ENCODE assay signal across 1 cellular context in the genomic region with DNA sequence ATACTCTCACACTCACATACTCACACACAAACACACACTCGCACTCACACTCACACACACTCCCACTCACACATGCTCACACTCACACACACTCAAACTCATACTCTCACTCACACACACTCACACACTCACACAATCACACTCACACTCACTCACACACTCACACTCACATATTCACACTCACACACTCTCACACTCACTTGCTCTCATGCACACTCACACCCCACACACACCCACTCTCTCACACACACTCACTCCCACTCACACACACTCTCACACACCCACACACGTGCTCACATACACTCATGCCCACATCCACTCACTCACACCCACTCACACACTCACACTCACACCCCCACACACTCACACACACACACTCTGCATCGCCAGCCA.
TF ChIP-seq lines count a peak whose summit lies in the region.

No MANE protein-coding gene starts in this region.

TF ChIP-seq in H1, 55 proteins besides CTCF, POLR2A, EP300 and RAD21:
- TF ChIP-seq SP2 (IDR thresholded peaks at IDR 0.05; ENCODE audit: low read length) = no peak
- TF ChIP-seq, protein P1, sequence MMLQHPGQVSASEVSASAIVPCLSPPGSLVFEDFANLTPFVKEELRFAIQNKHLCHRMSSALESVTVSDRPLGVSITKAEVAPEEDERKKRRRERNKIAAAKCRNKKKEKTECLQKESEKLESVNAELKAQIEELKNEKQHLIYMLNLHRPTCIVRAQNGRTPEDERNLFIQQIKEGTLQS (IDR thresholded peaks at IDR 0.05; ENCODE audit: insufficient read depth, low read depth, low read length) = no peak
- TF ChIP-seq MAX (IDR thresholded peaks at IDR 0.05) = no peak
- TF ChIP-seq FOSL1 (IDR thresholded peaks at IDR 0.05; ENCODE audit: insufficient read depth, low read depth, low read length) = no peak
- TF ChIP-seq TEAD4 (IDR thresholded peaks at IDR 0.05; ENCODE audit: low read depth, low read length) = no peak
- TF ChIP-seq SAP30 (IDR thresholded peaks at IDR 0.05; ENCODE audit: insufficient read depth, insufficient replicate concordance, low read length) = no peak
- no peak for TF ChIP-seq HDAC2 (IDR thresholded peaks at IDR 0.05; ENCODE audit: borderline replicate concordance in 1 of 2, low read depth in 2 of 2, low read length in 2 of 2)
- TF ChIP-seq BACH1 (IDR thresholded peaks at IDR 0.05; ENCODE audit: low read length) = no peak
- TF ChIP-seq SP4 (IDR thresholded peaks at IDR 0.05; ENCODE audit: low read length) = no peak
- no peak for TF ChIP-seq KDM5A (IDR thresholded peaks at IDR 0.05; ENCODE audit: low read length)
- TF ChIP-seq BRCA1 (IDR thresholded peaks at IDR 0.05; ENCODE audit: low read depth, low read length) = no peak
- no peak for TF ChIP-seq CREB1 (IDR thresholded peaks at IDR 0.05)
- TF ChIP-seq RNF2 (IDR thresholded peaks at IDR 0.05; ENCODE audit: borderline replicate concordance, low read depth, low read length, missing control alignments, poor library complexity, severe bottlenecking) = no peak
- no peak for TF ChIP-seq TBP (IDR thresholded peaks at IDR 0.05; ENCODE audit: low read depth, low read length)
- no peak for TF ChIP-seq CBX8 (IDR thresholded peaks at IDR 0.05; ENCODE audit: borderline replicate concordance, low read depth, low read length)
TF ChIP-seq in H1: peak in this region for 0.
